ENCODE assay signal across 25 cellular contexts in the genomic region with DNA sequence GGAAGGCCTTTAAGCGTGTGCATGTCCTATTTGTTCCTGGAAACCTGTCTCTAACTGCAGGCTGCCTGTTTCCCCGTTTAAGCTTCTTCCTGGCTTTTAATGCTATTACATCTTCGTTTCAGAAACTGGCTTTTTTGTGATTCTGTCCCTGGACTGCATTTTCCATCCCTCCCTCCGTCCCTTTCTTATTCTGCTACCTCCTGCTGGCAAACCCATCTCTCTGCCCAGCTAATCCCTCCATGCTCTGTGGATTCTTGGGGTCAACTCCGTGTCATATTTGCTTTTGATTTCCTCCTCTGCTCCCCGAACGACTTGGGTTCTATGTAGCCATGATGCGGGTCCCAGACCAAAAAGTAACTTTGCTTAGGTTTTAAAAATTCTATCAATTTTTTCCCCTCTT. TPM values are rescaled to one million over a fixed set of nuclear protein-coding genes. Genes with fewer than 3 reads are reported as not detected.
"Had no signal": no experiment of that assay in that cellular context is flagged by ENCODE, and none has a peak within 500 bp of the region (broad histone marks: within the 10 kb centered on the region; RNA-seq: fewer than 3 reads in every experiment).

No MANE protein-coding gene starts in this region.

- H3K4me3 ChIP-seq: colonic mucosa, heart left ventricle, psoas muscle, right lobe of liver had no signal

- FAIRE-seq: endometrium, frontal cortex, urothelium cell line had no signal

- H3K36me3 ChIP-seq: colonic mucosa, heart left ventricle, neutrophil, right lobe of liver had no signal

- H3K4me1 ChIP-seq: colonic mucosa, heart left ventricle, psoas muscle, right lobe of liver had no signal

- H3K4me3 Mint-ChIP-seq: nephron; stimulated activated naive B cell treated with anti-CD40 and anti-IgM and Interleukin-4, amounts not matched to agents 10 μg/mL and 1 μg/mL and 100 μg/mL, for 72 hours; stimulated activated naive CD8-positive, alpha-beta T cell treated with anti-CD3 and anti-CD28 coated beads, Interleukin-15, amount 100 ng/mL, for 72 hours had no signal

- DNase-seq: colonic mucosa; dermis blood vessel endothelial cell; effector CD4-positive, alpha-beta T cell; heart left ventricle; hippocampal formation; left colon; mesendoderm; naive B cell; psoas muscle; retina; right lobe of liver; stimulated activated CD4-positive, alpha-beta T cell treated with anti-CD3 and anti-CD28 coated beads, Interleukin-4, amount 100 ng/mL, for 1 hour; stimulated activated CD8-positive, alpha-beta memory T cell treated with anti-CD3 and anti-CD28 coated beads, Interleukin-4, amount 100 ng/mL, for 48 hours; stimulated activated naive B cell treated with anti-CD40 and anti-IgM and Interleukin-4, amounts not matched to agents 10 μg/mL and 1 μg/mL and 100 μg/mL, for 72 hours; stimulated activated naive CD8-positive, alpha-beta T cell treated with anti-CD3 and anti-CD28 coated beads, Interleukin-15, amount 100 ng/mL, for 72 hours; trophoblast cell had no signal

- ATAC-seq: esophagus mucosa; heart left ventricle; left colon; psoas muscle; right lobe of liver; stimulated activated naive B cell treated with anti-CD40 and anti-IgM and Interleukin-4, amounts not matched to agents 10 μg/mL and 1 μg/mL and 100 μg/mL, for 72 hours; stimulated activated naive CD8-positive, alpha-beta T cell treated with anti-CD3 and anti-CD28 coated beads, Interleukin-15, amount 100 ng/mL, for 72 hours had no signal

- H3K9me3 ChIP-seq: colonic mucosa, heart left ventricle, neutrophil, psoas muscle, right lobe of liver had no signal

- H3K27me3 ChIP-seq: colonic mucosa had no signal

- H3K36me3 Mint-ChIP-seq: stimulated activated naive B cell treated with anti-CD40 and anti-IgM and Interleukin-4, amounts not matched to agents 10 μg/mL and 1 μg/mL and 100 μg/mL, for 72 hours had no signal

- H3K4me1 Mint-ChIP-seq: naive B cell; stimulated activated naive B cell treated with anti-CD40 and anti-IgM and Interleukin-4, amounts not matched to agents 10 μg/mL and 1 μg/mL and 100 μg/mL, for 72 hours; stimulated activated naive CD8-positive, alpha-beta T cell treated with anti-CD3 and anti-CD28 coated beads, Interleukin-15, amount 100 ng/mL, for 72 hours had no signal

- H3K27ac ChIP-seq: colonic mucosa, heart left ventricle, neutrophil, psoas muscle, right lobe of liver had no signal

- H3K9me3 Mint-ChIP-seq: nephron had no signal

- H3K27ac Mint-ChIP-seq: naive B cell; nephron; stimulated activated naive B cell treated with anti-CD40 and anti-IgM and Interleukin-4, amounts not matched to agents 10 μg/mL and 1 μg/mL and 100 μg/mL, for 72 hours; stimulated activated naive CD8-positive, alpha-beta T cell treated with anti-CD3 and anti-CD28 coated beads, Interleukin-15, amount 100 ng/mL, for 72 hours had no signal

RNA-seq across cellular contexts. Expression of gene FZD10, which starts 58.1 kb away (rescaled TPM):
- total RNA-seq: glomerular endothelial cell, liver, osteoblast, right lobe of liver had no signal
